ENCODE assay signal across 8 cellular contexts in genomic region chr10:95864906-95865813, GRCh38. TPM values are rescaled to one million over a fixed set of nuclear protein-coding genes. Genes with fewer than 3 reads are reported as not detected.
DNase-seq lines count a peak whose midpoint lies in the region; ATAC-seq lines count a peak whose summit lies in the region.

No MANE protein-coding gene starts in this region.

- peak; percentile 93 for ATAC-seq in GM21390 (IDR thresholded peaks at IDR 0.05; ENCODE audit: unreplicated experiment)
- peak; percentile 89 for ATAC-seq in HG03565 (IDR thresholded peaks at IDR 0.05; ENCODE audit: unreplicated experiment)

- in situ Hi-C loops in SK-MEL-5 (cut with HindIII; ENCODE audit: low pct_unique_long_range_greater_than_20kb, low sequenced_read_pairs) = no loop called here

- peak; percentile 2 for DNase-seq in NCI-H345 (lab: John Stamatoyannopoulos, UW)
- no peak for DNase-seq in NCI-H345 treated with DMSO at 0.1 percent for 48 hours (lab: John Stamatoyannopoulos, UW; ENCODE audit: unreplicated experiment)
- DNase-seq in SK-MEL-5 (ENCODE audit: low read depth, low spot score) = peak; percentile 74
- peak; percentile 26 for DNase-seq in central memory CD4-positive, alpha-beta T cell
- DNase-seq in kidney glomerular epithelial cell (lab: John Stamatoyannopoulos, UW) = peak; percentile 49
- DNase-seq in stimulated activated naive CD4-positive, alpha-beta T cell treated with Interleukin-2 at 50 U/mL for 16 hours (lab: John Stamatoyannopoulos, UW) = peak; percentile 9

RNA-seq across cellular contexts. Expression of gene CC2D2B, which starts 42.6 kb away (rescaled TPM):
- total RNA-seq in SK-MEL-5 (2014; rRNA removed; shearing (Covaris generic)) = not detected in 2 replicates
- not detected in 2 replicates for polyA plus RNA-seq in SK-MEL-5 (2015; cell fraction: cytosol; rRNA removed)
- polyA plus RNA-seq in SK-MEL-5 (2015; cell fraction: nucleus; rRNA removed) = not detected in 2 replicates
